Comparison of ENCODE assay signal across 35 cellular contexts in genomic region chr15:57547243-57547755, GRCh38. TPM values are rescaled to one million over a fixed set of nuclear protein-coding genes. Genes with fewer than 3 reads are reported as not detected.
"Had no signal": no experiment of that assay in that cellular context is flagged by ENCODE, and none has a peak within 500 bp of the region (broad histone marks: within the 10 kb centered on the region; RNA-seq: fewer than 3 reads in every experiment).

No MANE protein-coding gene starts in this region.

- H3K27ac Mint-ChIP-seq: activated CD4-positive, alpha-beta memory T cell treated with anti-CD3 and anti-CD28 coated beads, Interleukin-2, amount 10 ng/mL, durations not matched to agents 7 days and 5 days; activated CD8-positive, alpha-beta memory T cell treated with anti-CD3 and anti-CD28 coated beads, Interleukin-2, amount 10 ng/mL, durations not matched to agents 7 days and 5 days; activated naive CD8-positive, alpha-beta T cell treated with anti-CD3 and anti-CD28 coated beads for 36 hours had no signal

- H3K4me3 ChIP-seq: Peyer's patch had no signal

- H3K27me3 Mint-ChIP-seq: activated CD4-positive, alpha-beta memory T cell treated with anti-CD3 and anti-CD28 coated beads, Interleukin-2, amount 10 ng/mL, durations not matched to agents 7 days and 5 days had no signal

- H3K9me3 ChIP-seq: Peyer's patch had no signal

- H3K27ac ChIP-seq: Peyer's patch had no signal

- DNase-seq: activated CD4-positive, alpha-beta memory T cell treated with anti-CD3 and anti-CD28 coated beads, Interleukin-2, amount 10 ng/mL, durations not matched to agents 7 days and 5 days; activated CD4-positive, alpha-beta T cell treated with anti-CD3 and anti-CD28 coated beads for 1 hour; activated CD4-positive, alpha-beta T cell treated with anti-CD3 and anti-CD28 coated beads for 48 hours; activated CD4-positive, CD25-positive, alpha-beta regulatory T cell; activated CD8-positive, alpha-beta memory T cell treated with anti-CD3 and anti-CD28 coated beads for 24 hours; activated CD8-positive, alpha-beta memory T cell treated with anti-CD3 and anti-CD28 coated beads, Interleukin-2, amount 10 ng/mL, durations not matched to agents 7 days and 5 days; activated CD8-positive, alpha-beta memory T cell treated with anti-CD3 and anti-CD28 coated beads, Interleukin-2, amount 50 U/mL, for 48 hours; activated effector memory CD4-positive, alpha-beta T cell treated with anti-CD3 and anti-CD28 coated beads, Interleukin-2, amount 50 U/mL, for 16 hours; activated naive CD4-positive, alpha-beta T cell; activated naive CD4-positive, alpha-beta T cell treated with anti-CD3 and anti-CD28 coated beads, Interleukin-2, amount 50 U/mL, for 16 hours; activated naive CD8-positive, alpha-beta T cell treated with anti-CD3 and anti-CD28 coated beads for 36 hours; activated T-cell treated with anti-CD3 and anti-CD28 coated beads, Interleukin-2, amount 50 U/mL, for 48 hours; amniotic stem cell; aorta; caudate nucleus; Karpas-422; KBM-7; NCI-H1105; NCI-H1436; NCI-H1694; NCI-H1930; NCI-H2081 treated with DMSO at 0.1 percent for 48 hours; NCI-H226; NCI-H524 treated with DMSO at 0.1 percent for 48 hours; NCI-H748 treated with DMSO at 0.1 percent for 48 hours; NK-92 treated with Interleukin-12 subunit alpha and Interleukin-12 subunit beta, amount 100 ng/mL, for 24 hours; PC-3; Peyer's patch; RPMI8226; SW 1271; T-helper 1 cell; T-helper 2 cell; T-helper 9 cell; WERI-Rb-1 had no signal

- H3K4me1 Mint-ChIP-seq: activated CD4-positive, alpha-beta memory T cell treated with anti-CD3 and anti-CD28 coated beads, Interleukin-2, amount 10 ng/mL, durations not matched to agents 7 days and 5 days; activated CD8-positive, alpha-beta memory T cell treated with anti-CD3 and anti-CD28 coated beads, Interleukin-2, amount 10 ng/mL, durations not matched to agents 7 days and 5 days; activated naive CD8-positive, alpha-beta T cell treated with anti-CD3 and anti-CD28 coated beads for 36 hours had no signal

- H3K36me3 ChIP-seq: Peyer's patch had no signal

- H3K27me3 ChIP-seq: Peyer's patch had no signal

- H3K4me1 ChIP-seq: Peyer's patch had no signal

- H3K9me3 Mint-ChIP-seq: activated CD4-positive, alpha-beta memory T cell treated with anti-CD3 and anti-CD28 coated beads, Interleukin-2, amount 10 ng/mL, durations not matched to agents 7 days and 5 days; activated naive CD8-positive, alpha-beta T cell treated with anti-CD3 and anti-CD28 coated beads for 36 hours had no signal

- H3K4me3 Mint-ChIP-seq: activated CD4-positive, alpha-beta memory T cell treated with anti-CD3 and anti-CD28 coated beads, Interleukin-2, amount 10 ng/mL, durations not matched to agents 7 days and 5 days; activated CD8-positive, alpha-beta memory T cell treated with anti-CD3 and anti-CD28 coated beads, Interleukin-2, amount 10 ng/mL, durations not matched to agents 7 days and 5 days; activated naive CD8-positive, alpha-beta T cell treated with anti-CD3 and anti-CD28 coated beads for 36 hours had no signal

- H3K36me3 Mint-ChIP-seq: activated CD8-positive, alpha-beta memory T cell treated with anti-CD3 and anti-CD28 coated beads, Interleukin-2, amount 10 ng/mL, durations not matched to agents 7 days and 5 days; activated naive CD8-positive, alpha-beta T cell treated with anti-CD3 and anti-CD28 coated beads for 36 hours had no signal

- ATAC-seq: activated CD8-positive, alpha-beta memory T cell treated with anti-CD3 and anti-CD28 coated beads, Interleukin-2, amount 10 ng/mL, durations not matched to agents 7 days and 5 days; PC-3 had no signal

RNA-seq across cellular contexts. Expression of gene MYZAP, which starts 44.4 kb away (rescaled TPM):
- total RNA-seq: activated CD8-positive, alpha-beta memory T cell treated with anti-CD3 and anti-CD28 coated beads, Interleukin-2, amount 10 ng/mL, durations not matched to agents 7 days and 5 days; activated naive CD8-positive, alpha-beta T cell treated with anti-CD3 and anti-CD28 coated beads for 36 hours; NCI-H460 had no signal
